Comparison of ENCODE assay signal across 25 cellular contexts in the genomic region with DNA sequence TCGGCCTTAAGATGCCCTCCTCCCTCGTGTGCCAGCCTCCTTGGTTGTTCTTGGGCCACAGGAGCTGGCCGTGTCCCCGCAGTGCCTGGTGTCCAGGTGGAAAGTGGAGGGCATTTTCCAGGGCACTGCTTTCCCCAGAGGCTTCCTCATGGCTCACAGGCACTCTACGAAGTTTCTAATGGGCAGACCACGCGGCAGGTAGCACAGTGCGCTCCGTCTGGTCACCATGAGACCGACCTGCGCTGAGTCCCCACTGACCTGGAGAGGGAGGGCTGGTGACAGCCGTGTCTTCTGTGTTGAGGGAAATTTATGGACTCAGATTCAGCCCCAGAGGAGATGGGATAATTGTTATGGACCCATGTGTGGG.
"Had no signal": no experiment of that assay in that cellular context is flagged by ENCODE, and none has a peak within 500 bp of the region (broad histone marks: within the 10 kb centered on the region; RNA-seq: fewer than 3 reads in every experiment).

No MANE protein-coding gene starts in this region.

- H3K4me1 Mint-ChIP-seq: natural killer cell had no signal

- H3K27me3 ChIP-seq: ovary, right lobe of liver, sigmoid colon, stomach, thyroid gland, tibial nerve, upper lobe of left lung, vagina had no signal

- H3K27me3 Mint-ChIP-seq: stimulated activated naive B cell treated with anti-CD40 and anti-IgM and Interleukin-4, amounts not matched to agents 10 μg/mL and 1 μg/mL and 100 μg/mL, for 72 hours; stimulated activated naive CD8-positive, alpha-beta T cell treated with anti-CD3 and anti-CD28 coated beads, Interleukin-15, Interleukin-2, amounts not matched to agents 100 ng/mL and 50 ng/mL, for 24 hours had no signal

- ATAC-seq: natural killer cell; psoas muscle; right lobe of liver; stimulated activated naive B cell treated with anti-CD40 and anti-IgM and Interleukin-4, amounts not matched to agents 10 μg/mL and 1 μg/mL and 100 μg/mL, for 72 hours had no signal

- H3K27ac Mint-ChIP-seq: natural killer cell; nephron; progenitor cell of endocrine pancreas; stimulated activated effector memory CD8-positive, alpha-beta T cell treated with anti-CD3 and anti-CD28 coated beads, Interleukin-12 subunit alpha, Interleukin-12 subunit beta, amount 100 ng/mL, for 72 hours; stimulated activated naive B cell treated with anti-CD40 and anti-IgM and Interleukin-4, amounts not matched to agents 10 μg/mL and 1 μg/mL and 100 μg/mL, for 72 hours; stimulated activated naive CD8-positive, alpha-beta T cell treated with anti-CD3 and anti-CD28 coated beads, Interleukin-15, Interleukin-2, amounts not matched to agents 100 ng/mL and 50 ng/mL, for 24 hours had no signal

- H2AFZ ChIP-seq: parathyroid adenoma had no signal

- H3K36me3 ChIP-seq: ovary, right lobe of liver, sigmoid colon, thoracic aorta, thyroid gland, vagina had no signal

- H3K4me3 ChIP-seq: ovary, psoas muscle, right lobe of liver, sigmoid colon, stomach, thoracic aorta, thyroid gland, tibial nerve, upper lobe of left lung, vagina had no signal

- DNase-seq: occipital lobe; psoas muscle; small intestine; stimulated activated CD4-positive, alpha-beta T cell treated with anti-CD3 and anti-CD28 coated beads, Interleukin-15, amount 100 ng/mL, for 24 hours; stimulated activated CD4-positive, alpha-beta T cell treated with anti-CD3 and anti-CD28 coated beads, Interleukin-2, amount 100 ng/mL, for 24 hours; stimulated activated CD4-positive, alpha-beta T cell treated with anti-CD3 and anti-CD28 coated beads, Interleukin-2, amount 100 ng/mL, for 48 hours; stimulated activated CD4-positive, alpha-beta T cell treated with anti-CD3 and anti-CD28 coated beads, Interleukin-4, amount 100 ng/mL, for 24 hours; stimulated activated naive B cell treated with anti-CD40 and anti-IgM and Interleukin-4, amounts not matched to agents 10 μg/mL and 1 μg/mL and 100 μg/mL, for 72 hours; stimulated activated naive CD4-positive, alpha-beta T cell treated with Interleukin-2 at 50 U/mL for 16 hours; stomach; thyroid gland; trophoblast cell had no signal

- H3K27ac ChIP-seq: ovary, parathyroid adenoma, psoas muscle, right lobe of liver, sigmoid colon, stomach, thoracic aorta, thyroid gland, tibial nerve, upper lobe of left lung, vagina had no signal

- H3K9ac ChIP-seq: parathyroid adenoma had no signal

- H3K36me3 Mint-ChIP-seq: natural killer cell; stimulated activated effector memory CD8-positive, alpha-beta T cell treated with anti-CD3 and anti-CD28 coated beads, Interleukin-12 subunit alpha, Interleukin-12 subunit beta, amount 100 ng/mL, for 72 hours; stimulated activated naive B cell treated with anti-CD40 and anti-IgM and Interleukin-4, amounts not matched to agents 10 μg/mL and 1 μg/mL and 100 μg/mL, for 72 hours had no signal

- H3K9me3 ChIP-seq: ovary, psoas muscle, right lobe of liver, sigmoid colon, stomach, thoracic aorta, thyroid gland, tibial nerve, upper lobe of left lung, vagina had no signal

- H3K4me3 Mint-ChIP-seq: natural killer cell; nephron; stimulated activated effector memory CD8-positive, alpha-beta T cell treated with anti-CD3 and anti-CD28 coated beads, Interleukin-12 subunit alpha, Interleukin-12 subunit beta, amount 100 ng/mL, for 72 hours; stimulated activated naive B cell treated with anti-CD40 and anti-IgM and Interleukin-4, amounts not matched to agents 10 μg/mL and 1 μg/mL and 100 μg/mL, for 72 hours; stimulated activated naive CD8-positive, alpha-beta T cell treated with anti-CD3 and anti-CD28 coated beads, Interleukin-15, Interleukin-2, amounts not matched to agents 100 ng/mL and 50 ng/mL, for 24 hours had no signal

- H3K9me3 Mint-ChIP-seq: natural killer cell; nephron; stimulated activated effector memory CD8-positive, alpha-beta T cell treated with anti-CD3 and anti-CD28 coated beads, Interleukin-12 subunit alpha, Interleukin-12 subunit beta, amount 100 ng/mL, for 72 hours; stimulated activated naive B cell treated with anti-CD40 and anti-IgM and Interleukin-4, amounts not matched to agents 10 μg/mL and 1 μg/mL and 100 μg/mL, for 72 hours; stimulated activated naive CD8-positive, alpha-beta T cell treated with anti-CD3 and anti-CD28 coated beads, Interleukin-15, Interleukin-2, amounts not matched to agents 100 ng/mL and 50 ng/mL, for 24 hours had no signal

- H3K4me1 ChIP-seq: parathyroid adenoma, psoas muscle, right lobe of liver, stomach, thyroid gland, upper lobe of left lung had no signal
